9 cellular contexts compared by ENCODE assay signal in the genomic region with DNA sequence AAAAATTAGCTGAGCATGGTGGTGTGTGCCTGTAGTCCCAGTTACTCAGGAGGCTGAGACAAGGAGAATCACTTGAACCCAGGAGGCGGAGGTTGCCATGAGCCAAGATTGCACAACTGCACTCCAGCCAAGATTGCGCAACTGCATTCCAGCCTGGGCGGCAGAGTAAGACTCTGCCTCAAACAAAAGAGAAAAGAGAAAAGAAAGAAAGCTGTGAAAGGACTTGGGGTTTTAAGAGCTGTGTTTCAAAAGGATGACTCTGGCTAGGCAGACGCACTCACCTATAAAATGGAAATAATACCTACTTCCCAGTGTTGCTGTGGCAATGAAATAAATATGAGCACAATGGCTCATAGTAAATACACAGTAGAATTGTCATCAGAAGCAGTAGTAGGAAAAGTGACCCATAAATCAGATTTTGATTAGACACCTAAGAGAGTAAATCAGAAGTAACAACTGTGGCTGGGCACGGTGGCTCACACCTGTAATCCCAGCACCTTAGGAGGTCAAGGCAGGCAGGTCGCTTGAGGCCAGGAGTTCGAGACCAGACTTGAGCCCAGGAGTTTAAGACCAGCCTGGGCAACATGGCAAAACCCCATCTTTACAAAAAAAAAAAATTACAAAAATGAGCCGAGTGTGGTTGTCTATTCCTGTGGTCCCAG. TPM values are rescaled to one million over a fixed set of nuclear protein-coding genes. Genes with fewer than 3 reads are reported as not detected.
DNase-seq lines count a peak whose midpoint lies in the region; FAIRE-seq and TF ChIP-seq lines count a peak whose summit lies in the region.
"Had no signal": no experiment of that assay in that cellular context is flagged by ENCODE, and none has a peak within 500 bp of the region (broad histone marks: within the 10 kb centered on the region; RNA-seq: fewer than 3 reads in every experiment).

No MANE protein-coding gene starts in this region.

- H3K4me1 ChIP-seq in left ventricle myocardium inferior, result peaks cover 4% of the 10 kb centered on the region

- H3K27me3 ChIP-seq in left ventricle myocardium inferior (ENCODE audit: low read depth), result peaks cover 13% of the 10 kb centered on the region

- H3K27ac ChIP-seq in left ventricle myocardium inferior (replicated peaks), result no peak overlapping the region

- no peaks in the 10 kb centered on the region for H3K36me3 ChIP-seq in left ventricle myocardium inferior

- in situ Hi-C loops in SK-MEL-5 (cut with HindIII; ENCODE audit: low pct_unique_long_range_greater_than_20kb, low sequenced_read_pairs), result no loop called here

- FAIRE-seq in GM19239 (lab: Jason Lieb, UNC), result no peak
- FAIRE-seq: A204.1 had no signal

- peaks cover 17% of the 10 kb centered on the region for H3K4me1 Mint-ChIP-seq in type B pancreatic cell (ENCODE audit: unreplicated experiment)

- H3K27me3 Mint-ChIP-seq in type B pancreatic cell, result no peaks in the 10 kb centered on the region

- TF ChIP-seq CTCF in left ventricle myocardium inferior (IDR thresholded peaks at IDR 0.05; ENCODE audit: borderline replicate concordance), result no peak
- TF ChIP-seq CTCF in type B pancreatic cell (conservative IDR thresholded peaks at IDR 0.05), result no peak

- H3K9me3 ChIP-seq in left ventricle myocardium inferior (replicated peaks), result no peaks in the 10 kb centered on the region

- no peaks in the 10 kb centered on the region for H3K9me3 Mint-ChIP-seq in type B pancreatic cell

- intact Hi-C loops in left ventricle myocardium inferior (cut with micrococcal nuclease), result no loop called here

- DNase-seq in DMS79 treated with DMSO at 0.1 percent for 48 hours (lab: John Stamatoyannopoulos, UW), result peak; percentile 15
- no peak for DNase-seq in DMS79 (lab: John Stamatoyannopoulos, UW)
- DNase-seq in SK-MEL-5 (ENCODE audit: low read depth, low spot score), result peak; percentile 46
- DNase-seq in left ventricle myocardium inferior, result peak; percentile 49
- DNase-seq in type B pancreatic cell (ENCODE audit: extremely low spot score, unreplicated experiment), result no peak
- no peak for DNase-seq in stimulated activated naive CD4-positive, alpha-beta T cell treated with Interleukin-2 at 50 U/mL for 16 hours (lab: John Stamatoyannopoulos, UW)
- no peak for DNase-seq in activated CD8-positive, alpha-beta memory T cell treated with anti-CD3 and anti-CD28 coated beads for 24 hours
- no peak for DNase-seq in GM19239 (ENCODE audit: insufficient read length, low spot score)

- H3K27ac Mint-ChIP-seq in type B pancreatic cell, result peak overlapping the region; percentile 90

- H3K36me3 Mint-ChIP-seq in type B pancreatic cell, result no peaks in the 10 kb centered on the region

- no peak overlapping the region for H3K4me3 ChIP-seq in left ventricle myocardium inferior

- peak overlapping the region; percentile 45 for H3K4me3 Mint-ChIP-seq in type B pancreatic cell

RNA-seq across cellular contexts. Expression of a gene that starts 45.9 kb away (rescaled TPM):
- total RNA-seq in SK-MEL-5 (2014; rRNA removed; shearing (Covaris generic)), result 29.5 and 32.4 TPM in 2 replicates
- polyA plus RNA-seq in SK-MEL-5 (2015; cell fraction: cytosol; rRNA removed), result 47.8 and 58.4 TPM in 2 replicates
- polyA plus RNA-seq in SK-MEL-5 (2015; cell fraction: nucleus; rRNA removed), result 52.6 and 85.2 TPM in 2 replicates
- total RNA-seq in left ventricle myocardium inferior (80.1 TPM), type B pancreatic cell (ENCODE audit: low replicate concordance) (185 and 196 TPM in 2 replicates)

Comparison
In these comparisons a context has a peak if more than half of its experiments do, and no peak if none do; other contexts are left out.
1. DNase-seq: peak in DMS79 treated with DMSO at 0.1 percent for 48 hours (single experiment), SK-MEL-5 (single experiment) and left ventricle myocardium inferior (single experiment); none in DMS79 (single experiment), type B pancreatic cell (single experiment), stimulated activated naive CD4-positive, alpha-beta T cell treated with Interleukin-2 at 50 U/mL for 16 hours (single experiment), activated CD8-positive, alpha-beta memory T cell treated with anti-CD3 and anti-CD28 coated beads for 24 hours (single experiment) and GM19239 (single experiment).